Comparison of ENCODE assay signal across 8 cellular contexts in genomic region chr17:80361495-80362220, GRCh38. TPM values are rescaled to one million over a fixed set of nuclear protein-coding genes. Genes with fewer than 3 reads are reported as not detected.
A peak's percentile ranks its signal among the peaks of the same experiment; 100 is the strongest.
DNase-seq lines count a peak whose midpoint lies in the region; ATAC-seq and TF ChIP-seq lines count a peak whose summit lies in the region.

No MANE protein-coding gene starts in this region.

- H3K9ac ChIP-seq in liver (ENCODE audit: low read depth in 1 of 2, low read length in 2 of 2): no peak overlapping the region

- H3K36me3 ChIP-seq in HEK293 (ENCODE audit: control insufficient read depth in 2 of 2, insufficient read depth in 1 of 2, low read length in 2 of 2) (peaks cover 24 to 92% of the 10 kb centered on the region in 2 experiments), liver (ENCODE audit: control insufficient read depth in 4 of 4, insufficient read depth in 3 of 4, low read depth in 1 of 4, low read length in 3 of 4) (peaks cover 18 to 80% (median 75%) of the 10 kb centered on the region in 4 donors)

- no peaks in the 10 kb centered on the region for H3K9me3 ChIP-seq in HEK293 (ENCODE audit: control insufficient read depth, insufficient read depth, low read depth, low read length)
- H3K9me3 ChIP-seq in liver (ENCODE audit: control insufficient read depth in 4 of 4, low read length in 3 of 4): no peaks in the 10 kb centered on the region

- no peak overlapping the region for H3K27ac ChIP-seq in HEK293 (ENCODE audit: extremely low read depth, low read depth, low read length)
- no peak overlapping the region for H3K27ac ChIP-seq in liver (ENCODE audit: low read depth in 1 of 2, low read length in 2 of 2)

- H3K27me3 ChIP-seq in liver (ENCODE audit: control insufficient read depth in 4 of 4, insufficient read depth in 4 of 4, low read length in 3 of 4): no peaks in the 10 kb centered on the region

- no peaks in the 10 kb centered on the region for H3K9me3 Mint-ChIP-seq in activated naive CD4-positive, alpha-beta T cell treated with anti-CD3 and anti-CD28 coated beads for 36 hours

- peak; percentile 21 for DNase-seq in CD1c-positive myeloid dendritic cell (ENCODE audit: extremely low spot score)
- peak; percentile 34 for DNase-seq in activated naive CD4-positive, alpha-beta T cell treated with anti-CD3 and anti-CD28 coated beads for 36 hours
- DNase-seq in HPDE6-E6E7 (ENCODE audit: extremely low spot score): no peak
- DNase-seq in T-helper 2 cell: no peak
- no peak for DNase-seq in activated CD8-positive, alpha-beta memory T cell treated with anti-CD3 and anti-CD28 coated beads, Interleukin-2, amount 50 U/mL, for 4 hours

- peak in 1 of 2 donors; percentile 53 for TF ChIP-seq RAD21 in liver (IDR thresholded peaks at IDR 0.05)

- intact Hi-C loops in activated naive CD4-positive, alpha-beta T cell treated with anti-CD3 and anti-CD28 coated beads for 36 hours (cut with micrococcal nuclease): loop anchor here (5.0 kb wide), 1 partner anchor 164 kb away; no protein-coding TSS in a partner anchor

- POLR2A ChIA-PET in HEK293 (lab: Yijun Ruan, JAX): no interaction called here

- TF ChIP-seq CTCF in HEK293 (tag by site-specific recombination; IDR thresholded peaks at IDR 0.05) (no peak), liver (IDR thresholded peaks at IDR 0.05; ENCODE audit: low read depth, low read length, missing input control) (peak; percentile 16)

- H3K27me3 Mint-ChIP-seq in activated naive CD4-positive, alpha-beta T cell treated with anti-CD3 and anti-CD28 coated beads for 36 hours (ENCODE audit: low read depth): no peaks in the 10 kb centered on the region

- no peaks in the 10 kb centered on the region for H3K4me1 ChIP-seq in HEK293 (ENCODE audit: control insufficient read depth, insufficient read depth, low read length)
- H3K4me1 ChIP-seq in liver (ENCODE audit: control insufficient read depth in 4 of 4, insufficient read depth in 4 of 4, low read length in 3 of 4): no peaks in the 10 kb centered on the region

- WGBS in liver: 92% methylated on average over 18 of the region's 18 CpGs

- no peak overlapping the region for H3K27ac Mint-ChIP-seq in activated naive CD4-positive, alpha-beta T cell treated with anti-CD3 and anti-CD28 coated beads for 36 hours

- H3K36me3 Mint-ChIP-seq in activated naive CD4-positive, alpha-beta T cell treated with anti-CD3 and anti-CD28 coated beads for 36 hours (ENCODE audit: low read depth): peaks cover 68% of the 10 kb centered on the region

- CTCF ChIA-PET in HEK293 (lab: Yijun Ruan, JAX): interaction anchor here (0.7 to 6.1 kb wide), 21 partner anchors 9 to 966 kb away, joined by 3 to 48 read pairs (median 4); no protein-coding TSS in a partner anchor
- CTCF ChIA-PET in activated naive CD4-positive, alpha-beta T cell treated with anti-CD3 and anti-CD28 coated beads for 36 hours (lab: Charles Lee): interaction anchor here (0.6 to 1.9 kb wide), 6 partner anchors 10 to 212 kb away, joined by 3 to 7 read pairs (median 3); no protein-coding TSS in a partner anchor

- no peak overlapping the region for H3K4me3 Mint-ChIP-seq in activated naive CD4-positive, alpha-beta T cell treated with anti-CD3 and anti-CD28 coated beads for 36 hours

- H3K4me3 ChIP-seq in HEK293 (ENCODE audit: low read depth, low read length) (no peak overlapping the region), liver (ENCODE audit: low read depth in 1 of 3, low read length in 3 of 3) (no peak overlapping the region)

- no peak for ATAC-seq in HG03039 (IDR thresholded peaks at IDR 0.05; ENCODE audit: unreplicated experiment)

- H3K4me1 Mint-ChIP-seq in activated naive CD4-positive, alpha-beta T cell treated with anti-CD3 and anti-CD28 coated beads for 36 hours (ENCODE audit: low read depth): no peaks in the 10 kb centered on the region

TF ChIP-seq in HEK293, 187 proteins besides CTCF, POLR2A, EP300 and RAD21:
- TF ChIP-seq ZNF654 (tag by site-specific recombination; IDR thresholded peaks at IDR 0.05; ENCODE audit: low read depth): peak; percentile 10; the same call in 1 of the 2 replicates
- TF ChIP-seq ZNF776 (tag by site-specific recombination; IDR thresholded peaks at IDR 0.05; ENCODE audit: borderline replicate concordance): no peak
- TF ChIP-seq KLF1 (tag by site-specific recombination; IDR thresholded peaks at IDR 0.05): no peak
- TF ChIP-seq ZNF2 (tag by site-specific recombination; IDR thresholded peaks at IDR 0.05): peak; percentile 96

TF ChIP-seq in liver, 16 proteins besides CTCF, POLR2A, EP300 and RAD21:
- TF ChIP-seq NR2F2 (IDR thresholded peaks at IDR 0.05) (no peak), HNF4A (conservative IDR thresholded peaks at IDR 0.05) (no peak), JUND (IDR thresholded peaks at IDR 0.05) (no peak), EGR1 (IDR thresholded peaks at IDR 0.05; ENCODE audit: low read depth in 2 of 2) (no peak), SP1 (IDR thresholded peaks at IDR 0.05) (no peak), GABPA (IDR thresholded peaks at IDR 0.05 in 1 of 2, conservative IDR thresholded peaks at IDR 0.05 in 1 of 2) (no peak), ATF3 (IDR thresholded peaks at IDR 0.05) (no peak), REST (IDR thresholded peaks at IDR 0.05) (no peak), FOXA2 (IDR thresholded peaks at IDR 0.05) (no peak), HNF4G (IDR thresholded peaks at IDR 0.05) (no peak), TAF1 (conservative IDR thresholded peaks at IDR 0.05) (no peak), FOXA1 (IDR thresholded peaks at IDR 0.05) (no peak), MAX (IDR thresholded peaks at IDR 0.05) (no peak), RXRA (IDR thresholded peaks at IDR 0.05) (no peak), ZBTB33 (IDR thresholded peaks at IDR 0.05) (no peak), YY1 (IDR thresholded peaks at IDR 0.05) (no peak)
TF ChIP-seq in liver: peak in this region for 0.

RNA-seq across cellular contexts. Expression of gene ENDOV, which starts 53.3 kb away (rescaled TPM):
- 10 to 100 TPM in 1 of 2 experiments, 1 to 10 TPM in 1; 9.0 to 11.7 TPM for total RNA-seq in activated naive CD4-positive, alpha-beta T cell treated with anti-CD3 and anti-CD28 coated beads for 36 hours
- 10 to 100 TPM in 1 of 2 donors, 1 to 10 TPM in 1; 5.7 to 10.7 TPM for total RNA-seq in liver
- 10 to 100 TPM in 1 of 2 donors, 1 to 10 TPM in 1; 5.8 to 11.9 TPM for polyA plus RNA-seq in liver

Comparison
In these comparisons a context has a peak if more than half of its experiments do, and no peak if none do; other contexts are left out.
1. DNase-seq: peak in CD1c-positive myeloid dendritic cell (single experiment) and activated naive CD4-positive, alpha-beta T cell treated with anti-CD3 and anti-CD28 coated beads for 36 hours (single experiment); none in HPDE6-E6E7 (single experiment), T-helper 2 cell (0 of 5) and activated CD8-positive, alpha-beta memory T cell treated with anti-CD3 and anti-CD28 coated beads, Interleukin-2, amount 50 U/mL, for 4 hours (single experiment).